In the genomic region with DNA sequence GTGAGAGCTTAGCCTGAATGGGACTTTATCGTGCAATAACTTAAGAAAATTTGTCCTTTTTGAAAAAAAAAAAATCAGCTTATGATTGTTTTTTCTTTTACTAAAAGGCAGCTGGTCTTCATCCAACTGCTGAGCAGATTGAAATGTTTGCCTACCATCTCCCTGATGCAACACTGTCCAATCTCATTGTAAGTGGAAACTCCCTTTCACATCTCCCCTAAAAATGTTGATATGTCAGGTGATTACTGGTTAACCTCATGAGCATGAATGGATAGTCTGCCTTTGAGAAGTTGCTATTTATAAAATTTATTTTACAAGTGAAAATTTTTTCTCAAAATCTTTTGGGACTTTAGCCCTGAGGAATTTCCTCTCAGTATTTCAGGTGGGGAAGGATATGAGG, we compare ENCODE assay signal across 17 cellular contexts. TPM values are rescaled to one million over a fixed set of nuclear protein-coding genes. Genes with fewer than 3 reads are reported as not detected.
A peak's percentile ranks its signal among the peaks of the same experiment; 100 is the strongest.
DNase-seq lines count a peak whose midpoint lies in the region; ATAC-seq and TF ChIP-seq lines count a peak whose summit lies in the region.
"Had no signal": no experiment of that assay in that cellular context is flagged by ENCODE, and none has a peak within 500 bp of the region (broad histone marks: within the 10 kb centered on the region; RNA-seq: fewer than 3 reads in every experiment).

No MANE protein-coding gene starts in this region.

- no peak overlapping the region for H3K27ac Mint-ChIP-seq in activated CD4-positive, alpha-beta T cell treated with anti-CD3 and anti-CD28 coated beads for 36 hours

- H3K36me3 Mint-ChIP-seq in activated CD4-positive, alpha-beta T cell treated with anti-CD3 and anti-CD28 coated beads for 36 hours (ENCODE audit: low read depth) = peaks cover 32% of the 10 kb centered on the region

- CTCF ChIA-PET in activated CD4-positive, alpha-beta T cell treated with anti-CD3 and anti-CD28 coated beads for 36 hours (lab: Charles Lee) = no interaction called here
- CTCF ChIA-PET in PC-9 (lab: Charles Lee) = interaction anchor here (0.6 kb wide), 1 partner anchor 193 kb away, joined by 3 read pairs; no protein-coding TSS in a partner anchor

- no peaks in the 10 kb centered on the region for H3K27me3 Mint-ChIP-seq in activated CD4-positive, alpha-beta T cell treated with anti-CD3 and anti-CD28 coated beads for 36 hours

- no peaks in the 10 kb centered on the region for H3K27me3 ChIP-seq in PC-9 (ENCODE audit: insufficient read depth, low read depth)
- H3K27me3 ChIP-seq: pancreas, upper lobe of left lung had no signal

- no peaks in the 10 kb centered on the region for H3K9me3 ChIP-seq in PC-9 (ENCODE audit: insufficient read depth, low read depth)
- H3K9me3 ChIP-seq: pancreas, upper lobe of left lung had no signal

- ATAC-seq in activated CD4-positive, alpha-beta T cell treated with anti-CD3 and anti-CD28 coated beads for 36 hours = peak; percentile 38

- H3K4me1 Mint-ChIP-seq in activated CD4-positive, alpha-beta T cell treated with anti-CD3 and anti-CD28 coated beads for 36 hours = peaks cover 5% of the 10 kb centered on the region

- POLR2A ChIA-PET in activated CD4-positive, alpha-beta T cell treated with anti-CD3 and anti-CD28 coated beads for 36 hours (lab: Charles Lee) = no interaction called here
- POLR2A ChIA-PET in PC-9 (lab: Charles Lee; ENCODE audit: unreplicated experiment) = no interaction called here

- H2AFZ ChIP-seq in PC-9 = no peak overlapping the region

- H3K36me3 ChIP-seq in PC-9 (ENCODE audit: low read depth) = peaks cover 28% of the 10 kb centered on the region

- intact Hi-C loops in activated CD4-positive, alpha-beta T cell treated with anti-CD3 and anti-CD28 coated beads for 36 hours (cut with DNase I, micrococcal nuclease) = no loop called here
- intact Hi-C loops in PC-9 (cut with micrococcal nuclease; ENCODE audit: unreplicated experiment) = no loop called here

- H4K20me1 ChIP-seq in PC-9 (ENCODE audit: insufficient read depth) = no peaks in the 10 kb centered on the region

- no peak for DNase-seq in activated CD4-positive, alpha-beta T cell treated with anti-CD3 and anti-CD28 coated beads for 36 hours
- no peak for DNase-seq in activated CD4-positive, alpha-beta T cell treated with anti-CD3 and anti-CD28 coated beads, Interleukin-2, amount 50 U/mL, for 48 hours
- DNase-seq in PC-9 = no peak
- DNase-seq in choroid plexus epithelial cell (ENCODE audit: low read depth) = peak; percentile 87
- peak; percentile 14 for DNase-seq in skeletal muscle cell (ENCODE audit: low read depth)
- DNase-seq in NCI-H2227 treated with DMSO at 0.1 percent for 48 hours (lab: John Stamatoyannopoulos, UW) = no peak
- DNase-seq in NCI-H2081 treated with DMSO at 0.1 percent for 48 hours (lab: John Stamatoyannopoulos, UW) = no peak
- DNase-seq in GDM1 (lab: John Stamatoyannopoulos, UW) = no peak
- DNase-seq: activated CD4-positive, CD25-positive, alpha-beta regulatory T cell; activated effector memory CD4-positive, alpha-beta T cell treated with anti-CD3 and anti-CD28 coated beads, Interleukin-2, amount 50 U/mL, for 16 hours; KG1; NCI-H1930; pancreas; upper lobe of left lung had no signal

- peaks cover 14% of the 10 kb centered on the region; the same call in 1 of the 2 replicates for H3F3A ChIP-seq in PC-9 (ENCODE audit: insufficient read depth, low read depth)

- H3K4me2 ChIP-seq in PC-9 = no peak overlapping the region

- BruUV-seq in PC-9 (replicated peaks; lab: Mats Ljungman, UMichigan) = no TSS peak

- H3K4me3 ChIP-seq in PC-9 = no peak overlapping the region
- no peak overlapping the region for H3K4me3 ChIP-seq in choroid plexus epithelial cell (ENCODE audit: low read depth, low read length)
- H3K4me3 ChIP-seq in skeletal muscle cell (ENCODE audit: low read depth, low read length) = no peak overlapping the region
- H3K4me3 ChIP-seq: lung, pancreas, SK-N-MC, upper lobe of left lung had no signal

- no peaks in the 10 kb centered on the region for H3K9me3 Mint-ChIP-seq in activated CD4-positive, alpha-beta T cell treated with anti-CD3 and anti-CD28 coated beads for 36 hours (ENCODE audit: low read depth)

- H3K79me2 ChIP-seq in PC-9 (ENCODE audit: low read depth) = no peaks in the 10 kb centered on the region

- no peak overlapping the region for H3K4me3 Mint-ChIP-seq in activated CD4-positive, alpha-beta T cell treated with anti-CD3 and anti-CD28 coated beads for 36 hours

- H3K27ac ChIP-seq in PC-9 = peak overlapping the region; percentile 37; the same call in 1 of the 2 replicates
- H3K27ac ChIP-seq: pancreas, SK-N-MC had no signal

- no peaks in the 10 kb centered on the region for H3K9me2 ChIP-seq in PC-9 (ENCODE audit: insufficient read depth)

- no peaks in the 10 kb centered on the region for H3K4me1 ChIP-seq in PC-9 (replicated peaks; ENCODE audit: insufficient read depth)
- H3K4me1 ChIP-seq: pancreas, upper lobe of left lung had no signal

- TF ChIP-seq CTCF in PC-9 (conservative IDR thresholded peaks at IDR 0.05) (no peak), choroid plexus epithelial cell (conservative IDR thresholded peaks at IDR 0.05; ENCODE audit: low read depth, low read length) (no peak)

RNA-seq across cellular contexts. Expression of a gene that starts 17.8 kb away (rescaled TPM):
- under 1 TPM; 0.30 to 0.80 TPM for total RNA-seq in activated CD4-positive, alpha-beta T cell treated with anti-CD3 and anti-CD28 coated beads for 36 hours
- total RNA-seq in PC-9 (2021) = 173 and 178 TPM in 2 replicates
- total RNA-seq: cardiac septum had no signal

RNA-seq across cellular contexts. Expression of a gene that starts 22.3 kb away (rescaled TPM):
- 10 to 100 TPM; 46.6 to 54.1 TPM for total RNA-seq in activated CD4-positive, alpha-beta T cell treated with anti-CD3 and anti-CD28 coated beads for 36 hours
- 49.9 and 55.7 TPM in 2 replicates for total RNA-seq in PC-9 (2021)

Comparison
In these comparisons a context has a peak if more than half of its experiments do, and no peak if none do; other contexts are left out.
1. DNase-seq: peak in choroid plexus epithelial cell (single experiment) and skeletal muscle cell (single experiment); none in activated CD4-positive, alpha-beta T cell treated with anti-CD3 and anti-CD28 coated beads for 36 hours (single experiment), activated CD4-positive, alpha-beta T cell treated with anti-CD3 and anti-CD28 coated beads, Interleukin-2, amount 50 U/mL, for 48 hours (0 of 2), PC-9 (0 of 2), NCI-H2227 treated with DMSO at 0.1 percent for 48 hours (single experiment), NCI-H2081 treated with DMSO at 0.1 percent for 48 hours (single experiment) and GDM1 (single experiment).
2. RNA of a gene that starts 17.8 kb away (total RNA-seq): 173 to 178 TPM in PC-9; 0.30 to 0.80 TPM in activated CD4-positive, alpha-beta T cell treated with anti-CD3 and anti-CD28 coated beads for 36 hours; every median in the first group is over 10 times any median in the second.